In the genomic region with DNA sequence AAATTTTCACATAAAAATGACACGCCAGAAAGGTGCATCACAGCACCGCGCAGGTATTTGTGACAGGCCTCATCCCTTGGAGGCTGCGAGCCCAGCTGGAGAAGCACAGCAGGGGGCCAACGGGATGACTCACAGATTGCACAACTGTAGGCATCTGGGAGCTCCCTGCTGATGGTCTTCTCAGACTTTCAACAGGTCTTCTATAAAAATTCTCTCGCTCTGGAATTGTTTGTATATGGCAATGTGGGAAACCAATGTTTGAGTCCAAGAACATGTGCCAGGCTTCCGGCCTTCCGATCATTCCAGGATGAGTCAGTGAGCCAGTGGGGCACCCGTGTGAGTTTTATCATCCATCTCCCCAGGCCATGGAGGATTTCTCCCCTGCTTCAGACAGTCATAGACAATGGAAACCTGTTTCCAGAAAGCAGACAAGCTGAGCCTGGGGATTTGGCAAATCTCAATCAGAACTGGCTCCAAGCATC, we compare ENCODE assay signal across 1 cellular context.
TF ChIP-seq lines count a peak whose summit lies in the region.

No MANE protein-coding gene starts in this region.

TF ChIP-seq in HepG2, 621 proteins besides CTCF, POLR2A, EP300 and RAD21 (continued from another document and continues in another):
- TF ChIP-seq HMGXB3 (CRISPR knock-in tag; IDR thresholded peaks at IDR 0.05; ENCODE audit: borderline replicate concordance) (no peak), SAFB2 (CRISPR knock-in tag; IDR thresholded peaks at IDR 0.05; ENCODE audit: borderline replicate concordance, low read depth) (no peak), PAX8 (CRISPR knock-in tag; IDR thresholded peaks at IDR 0.05; ENCODE audit: borderline replicate concordance) (no peak), PRMT3 (CRISPR knock-in tag; IDR thresholded peaks at IDR 0.05; ENCODE audit: borderline replicate concordance, low read depth) (no peak), ZNF558 (CRISPR knock-in tag; IDR thresholded peaks at IDR 0.05; ENCODE audit: borderline replicate concordance) (no peak), CBX5 (CRISPR knock-in tag; IDR thresholded peaks at IDR 0.05; ENCODE audit: borderline replicate concordance) (no peak; the same call in 1 of the 2 replicates), MIER2 (CRISPR knock-in tag; IDR thresholded peaks at IDR 0.05) (no peak), U2AF2 (IDR thresholded peaks at IDR 0.05; ENCODE audit: low read depth, low read length) (no peak), ZNF746 (CRISPR knock-in tag; IDR thresholded peaks at IDR 0.05) (no peak), FOXA3 (CRISPR knock-in tag; IDR thresholded peaks at IDR 0.05) (0 out of 2 replicates have a peak, but pooled peaks have one; percentile 11), JUND (CRISPR knock-in tag; IDR thresholded peaks at IDR 0.05) (peak; percentile 89), ZNF776 (CRISPR knock-in tag; IDR thresholded peaks at IDR 0.05) (no peak), ZGPAT (CRISPR knock-in tag; IDR thresholded peaks at IDR 0.05) (peak; percentile 33; the same call in 1 of the 2 replicates), PATZ1 (CRISPR knock-in tag; IDR thresholded peaks at IDR 0.05) (peak; percentile 51; the same call in 1 of the 2 replicates), SMARCE1 (IDR thresholded peaks at IDR 0.05; ENCODE audit: borderline replicate concordance) (no peak), ZNF484 (CRISPR knock-in tag; IDR thresholded peaks at IDR 0.05; ENCODE audit: borderline replicate concordance, low read depth) (no peak), ISL2 (CRISPR knock-in tag; IDR thresholded peaks at IDR 0.05) (no peak), NR0B2 (CRISPR knock-in tag; IDR thresholded peaks at IDR 0.05) (no peak), ZBTB7A (CRISPR knock-in tag; IDR thresholded peaks at IDR 0.05) (no peak), PHF20 (CRISPR knock-in tag; IDR thresholded peaks at IDR 0.05) (no peak), ZNF34 (CRISPR knock-in tag; IDR thresholded peaks at IDR 0.05; ENCODE audit: borderline replicate concordance) (no peak), SMAD3 (CRISPR knock-in tag; IDR thresholded peaks at IDR 0.05) (no peak), HOXA5 (CRISPR knock-in tag; IDR thresholded peaks at IDR 0.05) (no peak), BRCA1 (CRISPR knock-in tag; IDR thresholded peaks at IDR 0.05) (no peak), ZNF605 (CRISPR knock-in tag; IDR thresholded peaks at IDR 0.05) (no peak), ZKSCAN8 (CRISPR knock-in tag; IDR thresholded peaks at IDR 0.05; ENCODE audit: borderline replicate concordance) (no peak), ZSCAN25 (CRISPR knock-in tag; IDR thresholded peaks at IDR 0.05) (no peak), ZFY (CRISPR knock-in tag; IDR thresholded peaks at IDR 0.05) (no peak), ADNP (CRISPR knock-in tag; IDR thresholded peaks at IDR 0.05) (no peak), ARNT2 (CRISPR knock-in tag; IDR thresholded peaks at IDR 0.05; ENCODE audit: low read depth) (no peak), ZFP41 (CRISPR knock-in tag; IDR thresholded peaks at IDR 0.05; ENCODE audit: borderline replicate concordance) (no peak), NFYB (CRISPR knock-in tag; IDR thresholded peaks at IDR 0.05) (no peak), HNF4G (IDR thresholded peaks at IDR 0.05; ENCODE audit: borderline replicate concordance, low read depth, low read length) (no peak), HNF4G (CRISPR knock-in tag; IDR thresholded peaks at IDR 0.05; ENCODE audit: borderline replicate concordance, low read depth) (no peak), NFRKB (IDR thresholded peaks at IDR 0.05) (no peak), IKZF1 (IDR thresholded peaks at IDR 0.05) (no peak), NR1H2 (CRISPR knock-in tag; IDR thresholded peaks at IDR 0.05; ENCODE audit: borderline replicate concordance, low read depth) (no peak), MAFK (conservative IDR thresholded peaks at IDR 0.05 in 1 of 2, IDR thresholded peaks at IDR 0.05 in 1 of 2; ENCODE audit: low read length in 2 of 2) (no peak), IKZF4 (CRISPR knock-in tag; IDR thresholded peaks at IDR 0.05; ENCODE audit: borderline replicate concordance, low read depth, not compliant biosample characterization) (no peak), PHF21A (CRISPR knock-in tag; IDR thresholded peaks at IDR 0.05) (no peak), HMG20B (CRISPR knock-in tag; conservative IDR thresholded peaks at IDR 0.05) (no peak), FOXC1 (CRISPR knock-in tag; IDR thresholded peaks at IDR 0.05; ENCODE audit: borderline replicate concordance) (no peak), ZSCAN31 (CRISPR knock-in tag; IDR thresholded peaks at IDR 0.05; ENCODE audit: low read depth) (no peak), NCOA2 (CRISPR knock-in tag; IDR thresholded peaks at IDR 0.05) (0 out of 2 replicates have a peak, but pooled peaks have one; percentile 24), ZBTB34 (CRISPR knock-in tag; IDR thresholded peaks at IDR 0.05) (no peak), FOXA1 (IDR thresholded peaks at IDR 0.05) (no peak), FOXA1 (CRISPR knock-in tag; IDR thresholded peaks at IDR 0.05) (no peak), ETV6 (CRISPR knock-in tag; conservative IDR thresholded peaks at IDR 0.05) (no peak), ZNF501 (CRISPR knock-in tag; IDR thresholded peaks at IDR 0.05) (no peak), ZBTB21 (CRISPR knock-in tag; IDR thresholded peaks at IDR 0.05) (no peak)
- TF ChIP-seq, protein P1, sequence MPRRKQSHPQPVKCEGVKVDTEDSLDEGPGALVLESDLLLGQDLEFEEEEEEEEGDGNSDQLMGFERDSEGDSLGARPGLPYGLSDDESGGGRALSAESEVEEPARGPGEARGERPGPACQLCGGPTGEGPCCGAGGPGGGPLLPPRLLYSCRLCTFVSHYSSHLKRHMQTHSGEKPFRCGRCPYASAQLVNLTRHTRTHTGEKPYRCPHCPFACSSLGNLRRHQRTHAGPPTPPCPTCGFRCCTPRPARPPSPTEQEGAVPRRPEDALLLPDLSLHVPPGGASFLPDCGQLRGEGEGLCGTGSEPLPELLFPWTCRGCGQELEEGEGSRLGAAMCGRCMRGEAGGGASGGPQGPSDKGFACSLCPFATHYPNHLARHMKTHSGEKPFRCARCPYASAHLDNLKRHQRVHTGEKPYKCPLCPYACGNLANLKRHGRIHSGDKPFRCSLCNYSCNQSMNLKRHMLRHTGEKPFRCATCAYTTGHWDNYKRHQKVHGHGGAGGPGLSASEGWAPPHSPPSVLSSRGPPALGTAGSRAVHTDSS (CRISPR knock-in tag; conservative IDR thresholded peaks at IDR 0.05) = no peak
- TF ChIP-seq, protein P2, sequence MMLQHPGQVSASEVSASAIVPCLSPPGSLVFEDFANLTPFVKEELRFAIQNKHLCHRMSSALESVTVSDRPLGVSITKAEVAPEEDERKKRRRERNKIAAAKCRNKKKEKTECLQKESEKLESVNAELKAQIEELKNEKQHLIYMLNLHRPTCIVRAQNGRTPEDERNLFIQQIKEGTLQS (CRISPR knock-in tag; IDR thresholded peaks at IDR 0.05) = peak; percentile 93
- TF ChIP-seq, protein P3, sequence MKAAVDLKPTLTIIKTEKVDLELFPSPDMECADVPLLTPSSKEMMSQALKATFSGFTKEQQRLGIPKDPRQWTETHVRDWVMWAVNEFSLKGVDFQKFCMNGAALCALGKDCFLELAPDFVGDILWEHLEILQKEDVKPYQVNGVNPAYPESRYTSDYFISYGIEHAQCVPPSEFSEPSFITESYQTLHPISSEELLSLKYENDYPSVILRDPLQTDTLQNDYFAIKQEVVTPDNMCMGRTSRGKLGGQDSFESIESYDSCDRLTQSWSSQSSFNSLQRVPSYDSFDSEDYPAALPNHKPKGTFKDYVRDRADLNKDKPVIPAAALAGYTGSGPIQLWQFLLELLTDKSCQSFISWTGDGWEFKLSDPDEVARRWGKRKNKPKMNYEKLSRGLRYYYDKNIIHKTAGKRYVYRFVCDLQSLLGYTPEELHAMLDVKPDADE (CRISPR knock-in tag; IDR thresholded peaks at IDR 0.05) = no peak
- TF ChIP-seq, protein P4, sequence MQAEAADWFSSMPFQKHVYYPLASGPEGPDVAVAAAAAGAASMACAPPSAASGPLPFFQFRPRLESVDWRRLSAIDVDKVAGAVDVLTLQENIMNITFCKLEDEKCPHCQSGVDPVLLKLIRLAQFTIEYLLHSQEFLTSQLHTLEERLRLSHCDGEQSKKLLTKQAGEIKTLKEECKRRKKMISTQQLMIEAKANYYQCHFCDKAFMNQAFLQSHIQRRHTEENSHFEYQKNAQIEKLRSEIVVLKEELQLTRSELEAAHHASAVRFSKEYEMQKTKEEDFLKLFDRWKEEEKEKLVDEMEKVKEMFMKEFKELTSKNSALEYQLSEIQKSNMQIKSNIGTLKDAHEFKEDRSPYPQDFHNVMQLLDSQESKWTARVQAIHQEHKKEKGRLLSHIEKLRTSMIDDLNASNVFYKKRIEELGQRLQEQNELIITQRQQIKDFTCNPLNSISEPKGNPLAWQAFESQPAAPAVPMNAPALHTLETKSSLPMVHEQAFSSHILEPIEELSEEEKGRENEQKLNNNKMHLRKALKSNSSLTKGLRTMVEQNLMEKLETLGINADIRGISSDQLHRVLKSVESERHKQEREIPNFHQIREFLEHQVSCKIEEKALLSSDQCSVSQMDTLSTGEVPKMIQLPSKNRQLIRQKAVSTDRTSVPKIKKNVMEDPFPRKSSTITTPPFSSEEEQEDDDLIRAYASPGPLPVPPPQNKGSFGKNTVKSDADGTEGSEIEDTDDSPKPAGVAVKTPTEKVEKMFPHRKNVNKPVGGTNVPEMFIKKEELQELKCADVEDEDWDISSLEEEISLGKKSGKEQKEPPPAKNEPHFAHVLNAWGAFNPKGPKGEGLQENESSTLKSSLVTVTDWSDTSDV (CRISPR knock-in tag; IDR thresholded peaks at IDR 0.05) = no peak
- TF ChIP-seq, protein P5, sequence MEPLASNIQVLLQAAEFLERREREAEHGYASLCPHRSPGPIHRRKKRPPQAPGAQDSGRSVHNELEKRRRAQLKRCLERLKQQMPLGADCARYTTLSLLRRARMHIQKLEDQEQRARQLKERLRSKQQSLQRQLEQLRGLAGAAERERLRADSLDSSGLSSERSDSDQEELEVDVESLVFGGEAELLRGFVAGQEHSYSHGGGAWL (CRISPR knock-in tag; IDR thresholded peaks at IDR 0.05) = no peak
